ENCODE assay signal across 20 cellular contexts in genomic region chr1:9331558-9332346, GRCh38. TPM values are rescaled to one million over a fixed set of nuclear protein-coding genes. Genes with fewer than 3 reads are reported as not detected.
DNase-seq lines count a peak whose midpoint lies in the region; ATAC-seq, FAIRE-seq and TF ChIP-seq lines count a peak whose summit lies in the region.
"Had no signal": no experiment of that assay in that cellular context is flagged by ENCODE, and none has a peak within 500 bp of the region (broad histone marks: within the 10 kb centered on the region; RNA-seq: fewer than 3 reads in every experiment).

No MANE protein-coding gene starts in this region.

- no peaks in the 10 kb centered on the region for H3K9me1 ChIP-seq in K562 (ENCODE audit: control insufficient read depth, insufficient read depth, low read length)

- H3K79me2 ChIP-seq in K562 (ENCODE audit: control insufficient read depth, insufficient read depth, low read length) = no peaks in the 10 kb centered on the region

- H3K4me1 ChIP-seq in K562 (replicated peaks in 1 of 2; ENCODE audit: control insufficient read depth in 2 of 2, insufficient read depth in 2 of 2, low read length in 2 of 2) (no peaks in the 10 kb centered on the region), ascending aorta (peaks cover 0 to 24% of the 10 kb centered on the region in 2 donors)

- H3K36me3 ChIP-seq in K562 (ENCODE audit: control insufficient read depth, insufficient read depth, low read length) = no peaks in the 10 kb centered on the region
- peaks cover 0 to 4% of the 10 kb centered on the region in 2 donors for H3K36me3 ChIP-seq in ascending aorta
- H3K36me3 ChIP-seq: cardiac muscle cell, uterus had no signal

- H3K9me3 Mint-ChIP-seq in natural killer cell = no peaks in the 10 kb centered on the region
- H3K9me3 Mint-ChIP-seq in natural killer cell treated with Interleukin-12 subunit alpha and Interleukin-12 subunit beta and Interleukin-15 and Interleukin-18, amount 100 ng/mL, for 72 hours = no peaks in the 10 kb centered on the region
- no peaks in the 10 kb centered on the region for H3K9me3 Mint-ChIP-seq in activated CD8-positive, alpha-beta T cell treated with anti-CD3 and anti-CD28 coated beads for 36 hours
- H3K9me3 Mint-ChIP-seq: activated naive CD8-positive, alpha-beta T cell treated with anti-CD3 and anti-CD28 coated beads for 36 hours; CD8-positive, alpha-beta memory T cell had no signal

- no peak overlapping the region for H3K9ac ChIP-seq in K562 (ENCODE audit: insufficient read depth in 1 of 2, low read depth in 2 of 2, low read length in 2 of 2)

- H3K27ac ChIP-seq in K562 (ENCODE audit: extremely low read depth, low read depth, low read length) (no peak overlapping the region), ascending aorta (peak overlapping the region in 1 of 2 donors; percentile 52)
- H3K27ac ChIP-seq: cardiac muscle cell, uterus had no signal

- in situ Hi-C loops in K562 (cut with MboI) = no loop called here

- BruUV-seq in K562 (replicated peaks; lab: Mats Ljungman, UMichigan) = no TSS peak

- DNase-seq in natural killer cell = no peak
- no peak for DNase-seq in natural killer cell treated with Interleukin-12 subunit alpha and Interleukin-12 subunit beta and Interleukin-15 and Interleukin-18, amount 100 ng/mL, for 72 hours (ENCODE audit: low spot score)
- DNase-seq in K562 (ENCODE audit: extremely low read depth in 1 of 4, low spot score in 3 of 4) = no peak
- no peak for DNase-seq in left colon
- DNase-seq in ascending aorta (ENCODE audit: low spot score in 2 of 2) = no peak
- no peak for DNase-seq in activated CD8-positive, alpha-beta T cell treated with anti-CD3 and anti-CD28 coated beads for 36 hours
- no peak for DNase-seq in NCI-H526 (lab: John Stamatoyannopoulos, UW)
- DNase-seq: activated naive CD8-positive, alpha-beta T cell treated with anti-CD3 and anti-CD28 coated beads for 36 hours; CD8-positive, alpha-beta memory T cell; effector CD4-positive, alpha-beta T cell; EL; foreskin melanocyte; NCI-H187; stimulated activated CD4-positive, alpha-beta T cell treated with anti-CD3 and anti-CD28 coated beads, Interleukin-12 subunit alpha, Interleukin-12 subunit beta, amount 100 ng/mL, for 4 hours; stimulated activated naive CD8-positive, alpha-beta T cell treated with anti-CD3 and anti-CD28 coated beads, Interleukin-15, Interleukin-2, amounts not matched to agents 100 U/mL and 50 U/mL, for 24 hours; uterus had no signal

- H3K27me3 Mint-ChIP-seq in natural killer cell (ENCODE audit: low read depth in 2 of 2) = peaks cover 4 to 9% of the 10 kb centered on the region in 2 donors
- peaks cover 0 to 3% of the 10 kb centered on the region in 2 donors for H3K27me3 Mint-ChIP-seq in natural killer cell treated with Interleukin-12 subunit alpha and Interleukin-12 subunit beta and Interleukin-15 and Interleukin-18, amount 100 ng/mL, for 72 hours
- H3K27me3 Mint-ChIP-seq in activated CD8-positive, alpha-beta T cell treated with anti-CD3 and anti-CD28 coated beads for 36 hours = no peaks in the 10 kb centered on the region
- H3K27me3 Mint-ChIP-seq: activated naive CD8-positive, alpha-beta T cell treated with anti-CD3 and anti-CD28 coated beads for 36 hours; progenitor cell of endocrine pancreas had no signal

- peak overlapping the region; percentile 38 for H3K4me3 Mint-ChIP-seq in natural killer cell
- no peak overlapping the region for H3K4me3 Mint-ChIP-seq in natural killer cell treated with Interleukin-12 subunit alpha and Interleukin-12 subunit beta and Interleukin-15 and Interleukin-18, amount 100 ng/mL, for 72 hours
- H3K4me3 Mint-ChIP-seq in activated CD8-positive, alpha-beta T cell treated with anti-CD3 and anti-CD28 coated beads for 36 hours = no peak overlapping the region
- H3K4me3 Mint-ChIP-seq: activated naive CD8-positive, alpha-beta T cell treated with anti-CD3 and anti-CD28 coated beads for 36 hours; CD8-positive, alpha-beta memory T cell had no signal

- intact Hi-C loops in natural killer cell (cut with micrococcal nuclease) = no loop called here
- intact Hi-C loops in K562 (cut with micrococcal nuclease) = no loop called here
- intact Hi-C loops in left colon (cut with DNase I, micrococcal nuclease) = no loop called here
- intact Hi-C loops in ascending aorta (cut with DNase I) = no loop called here
- intact Hi-C loops in activated CD8-positive, alpha-beta T cell treated with anti-CD3 and anti-CD28 coated beads for 36 hours (cut with micrococcal nuclease) = no loop called here

- no peak for TF ChIP-seq RAD21 in K562 (CRISPR knock-in tag; conservative IDR thresholded peaks at IDR 0.05 in 1 of 2, IDR thresholded peaks at IDR 0.05 in 1 of 2)

- CTCF ChIA-PET in K562 (lab: Yijun Ruan, JAX; ENCODE audit: low intra/inter-chr PET ratio) = no interaction called here
- CTCF ChIA-PET in activated CD8-positive, alpha-beta T cell treated with anti-CD3 and anti-CD28 coated beads for 36 hours (lab: Charles Lee) = no interaction called here

- peaks cover 18 to 25% of the 10 kb centered on the region in 2 donors for H3K4me1 Mint-ChIP-seq in natural killer cell
- H3K4me1 Mint-ChIP-seq in natural killer cell treated with Interleukin-12 subunit alpha and Interleukin-12 subunit beta and Interleukin-15 and Interleukin-18, amount 100 ng/mL, for 72 hours (ENCODE audit: low read depth in 2 of 2) = peaks cover 14 to 16% of the 10 kb centered on the region in 2 donors
- H3K4me1 Mint-ChIP-seq in activated CD8-positive, alpha-beta T cell treated with anti-CD3 and anti-CD28 coated beads for 36 hours (ENCODE audit: low read depth) = peaks cover 6% of the 10 kb centered on the region

- POLR2A ChIA-PET in K562 (lab: Yijun Ruan, JAX) = no interaction called here
- POLR2A ChIA-PET in activated CD8-positive, alpha-beta T cell treated with anti-CD3 and anti-CD28 coated beads for 36 hours (lab: Charles Lee) = no interaction called here

- peak overlapping the region in 1 of 2 donors; percentile 36 for H3K27ac Mint-ChIP-seq in natural killer cell
- no peak overlapping the region for H3K27ac Mint-ChIP-seq in natural killer cell treated with Interleukin-12 subunit alpha and Interleukin-12 subunit beta and Interleukin-15 and Interleukin-18, amount 100 ng/mL, for 72 hours
- H3K27ac Mint-ChIP-seq in activated CD8-positive, alpha-beta T cell treated with anti-CD3 and anti-CD28 coated beads for 36 hours = no peak overlapping the region
- H3K27ac Mint-ChIP-seq: activated naive CD8-positive, alpha-beta T cell treated with anti-CD3 and anti-CD28 coated beads for 36 hours; progenitor cell of endocrine pancreas had no signal

- H3K4me3 ChIP-seq in K562 = no peak overlapping the region
- no peak overlapping the region for H3K4me3 ChIP-seq in ascending aorta
- H3K4me3 ChIP-seq: cardiac muscle cell, uterus had no signal

- H3K27me3 ChIP-seq in K562 (ENCODE audit: control insufficient read depth in 2 of 2, insufficient read depth in 2 of 2, low read length in 2 of 2) (peaks cover 61 to 83% of the 10 kb centered on the region in 2 experiments), ascending aorta (no peaks in the 10 kb centered on the region)
- H3K27me3 ChIP-seq: cardiac muscle cell, uterus had no signal

- H3K9me3 ChIP-seq in K562 (replicated peaks; ENCODE audit: control insufficient read depth, insufficient read depth, low read depth, low read length) (no peaks in the 10 kb centered on the region), ascending aorta (no peaks in the 10 kb centered on the region)
- H3K9me3 ChIP-seq: uterus had no signal

- FAIRE-seq in K562 (lab: Jason Lieb, UNC) = no peak

- no peak for TF ChIP-seq CTCF in natural killer cell (IDR thresholded peaks at IDR 0.05)
- TF ChIP-seq CTCF in K562 (IDR thresholded peaks at IDR 0.05 in 2 of 3, conservative IDR thresholded peaks at IDR 0.05 in 1 of 3; ENCODE audit: insufficient read depth in 2 of 3, low read depth in 1 of 3, low read length in 3 of 3) = no peak
- no peak for TF ChIP-seq CTCF in ascending aorta (IDR thresholded peaks at IDR 0.05)
- TF ChIP-seq CTCF in activated CD8-positive, alpha-beta T cell treated with anti-CD3 and anti-CD28 coated beads for 36 hours (IDR thresholded peaks at IDR 0.05) = no peak

- H3K4me2 ChIP-seq in K562 (ENCODE audit: insufficient read depth, low read length) = no peak overlapping the region

- H3K36me3 Mint-ChIP-seq in natural killer cell = no peaks in the 10 kb centered on the region
- no peaks in the 10 kb centered on the region for H3K36me3 Mint-ChIP-seq in natural killer cell treated with Interleukin-12 subunit alpha and Interleukin-12 subunit beta and Interleukin-15 and Interleukin-18, amount 100 ng/mL, for 72 hours
- no peaks in the 10 kb centered on the region for H3K36me3 Mint-ChIP-seq in activated CD8-positive, alpha-beta T cell treated with anti-CD3 and anti-CD28 coated beads for 36 hours (ENCODE audit: low read depth)
- H3K36me3 Mint-ChIP-seq: activated naive CD8-positive, alpha-beta T cell treated with anti-CD3 and anti-CD28 coated beads for 36 hours had no signal

- TF ChIP-seq EP300 in K562 (IDR thresholded peaks at IDR 0.05; ENCODE audit: low read length) = no peak

- peaks cover 15% of the 10 kb centered on the region for H4K20me1 ChIP-seq in K562 (replicated peaks; ENCODE audit: control insufficient read depth, insufficient read depth, low read length)

- 3% methylated on average over 13 of the region's 13 CpGs for WGBS in K562 (ENCODE audit: insufficient coverage, low coverage, missing lambda C conversion rate)

- H2AFZ ChIP-seq in K562 (ENCODE audit: low read depth, low read length) = no peak overlapping the region

- no peak for TF ChIP-seq POLR2A in K562 (conservative IDR thresholded peaks at IDR 0.05)

- ATAC-seq in natural killer cell (no peak), K562 (no peak), left colon (peak; percentile 43), GM19035 (IDR thresholded peaks at IDR 0.05; ENCODE audit: unreplicated experiment) (no peak)
- no peak for ATAC-seq in natural killer cell treated with Interleukin-12 subunit alpha and Interleukin-12 subunit beta and Interleukin-15 and Interleukin-18, amount 100 ng/mL, for 72 hours
- no peak for ATAC-seq in activated CD8-positive, alpha-beta T cell treated with anti-CD3 and anti-CD28 coated beads for 36 hours
- ATAC-seq: SK-N-SH treated with all-trans-retinoic acid at 6 μM for 48 hours; stimulated activated naive CD8-positive, alpha-beta T cell treated with anti-CD3 and anti-CD28 coated beads, Interleukin-15, Interleukin-2, amounts not matched to agents 100 U/mL and 50 U/mL, for 24 hours had no signal

RNA-seq across cellular contexts. Expression of gene SPSB1, which starts 39.1 kb away (rescaled TPM):
- 1 to 10 TPM in 2 of 3 donors, under 1 TPM in 1; 0.82 to 3.0 (median 1.5) TPM for total RNA-seq in natural killer cell
- total RNA-seq in natural killer cell treated with Interleukin-12 subunit alpha and Interleukin-12 subunit beta and Interleukin-15 and Interleukin-18, amount 100 ng/mL, for 72 hours = 1 to 10 TPM in 1 of 2 donors, under 1 TPM in 1; 0.78 to 1.4 TPM
- not detected in 2 replicates for total RNA-seq in K562 (2011; cell fraction: chromatin; rRNA removed; ENCODE audit: low replicate concordance)
- 0.33 TPM in 1 of 2 replicates, not detected in the other for total RNA-seq in K562 (2011; cell fraction: nucleolus; rRNA removed)
- not detected in 2 replicates for total RNA-seq in K562 (2011; cell fraction: nucleoplasm; rRNA removed)
- total RNA-seq in K562 (2014; rRNA removed) = 0.08 TPM in 1 of 2 replicates, not detected in the other
- not detected in 2 replicates for total RNA-seq in K562 (2014; rRNA removed; fragmentation: Illumina TruSeq; extraction: Trizol)
- total RNA-seq in K562 (2015; rRNA removed; fragmentation: Illumina TruSeq; extraction: Trizol) = 0.08 TPM in 1 of 2 replicates, not detected in the other
- 0.22 and 0.35 TPM in 2 replicates for total RNA-seq in K562 (2021)
- 0.09 and 0.14 TPM in 2 replicates for polyA plus RNA-seq in K562 (2011; rRNA removed)
- polyA plus RNA-seq in K562 (2011; cell fraction: cytosol; rRNA removed) = 0.04 and 0.15 TPM in 2 replicates
- 0.17 TPM in 1 of 2 replicates, not detected in the other for polyA plus RNA-seq in K562 (2011; cell fraction: nucleus; rRNA removed)
- polyA plus RNA-seq in K562 (2012) = 0.09 and 0.10 TPM in 2 replicates
- 0.22 TPM in 1 of 2 replicates, not detected in the other for polyA plus RNA-seq in K562 (2014; fragmentation: Illumina TruSeq; extraction: Trizol)
- under 1 TPM in 1 of 2 experiments, not detected in 1; 0.06 TPM for polyA plus RNA-seq in K562 (2014; fragmentation: Nextera tagmentation; extraction: Ambion mirVana)
- 0.65 TPM in 1 of 2 replicates, not detected in the other for polyA plus RNA-seq in K562 (2014; rRNA removed)
- polyA minus RNA-seq in K562 (2011; rRNA and poly(A)+ RNA removed) = 0.12 TPM in 1 of 2 replicates, not detected in the other
- polyA minus RNA-seq in K562 (2011; cell fraction: cytosol; rRNA and poly(A)+ RNA removed) = 0.55 TPM in 1 of 2 replicates, not detected in the other
- polyA minus RNA-seq in K562 (2011; cell fraction: nucleus; rRNA and poly(A)+ RNA removed) = 0.11 TPM in 1 of 2 replicates, not detected in the other
- 10 to 100 TPM; 30.3 to 56.4 TPM for total RNA-seq in left colon
- total RNA-seq in ascending aorta = 64.9 TPM
- total RNA-seq in activated CD8-positive, alpha-beta T cell treated with anti-CD3 and anti-CD28 coated beads for 36 hours = 1 to 10 TPM; 1.1 to 1.5 TPM

Comparison
In these comparisons a context has a peak if more than half of its experiments do, and no peak if none do; other contexts are left out.
1. RNA of gene SPSB1, which starts 39.1 kb away (total RNA-seq): 64.9 TPM in ascending aorta (single experiment) and 30.3 to 56.4 TPM in left colon; 1.1 to 1.5 TPM in activated CD8-positive, alpha-beta T cell treated with anti-CD3 and anti-CD28 coated beads for 36 hours, 0.82 to 3.0 TPM in natural killer cell, 0.78 to 1.4 TPM in natural killer cell treated with Interleukin-12 subunit alpha and Interleukin-12 subunit beta and Interleukin-15 and Interleukin-18, amount 100 ng/mL, for 72 hours and 0.08 to 0.35 TPM in K562; every median in the first group is over 4 times any median in the second.